Comparison of ENCODE assay signal across 9 cellular contexts in genomic region chr1:28775121-28775942, GRCh38. TPM values are rescaled to one million over a fixed set of nuclear protein-coding genes. Genes with fewer than 3 reads are reported as not detected.
DNase-seq lines count a peak whose midpoint lies in the region; ATAC-seq and TF ChIP-seq lines count a peak whose summit lies in the region.
"Had no signal": no experiment of that assay in that cellular context is flagged by ENCODE, and none has a peak within 500 bp of the region (broad histone marks: within the 10 kb centered on the region; RNA-seq: fewer than 3 reads in every experiment).

No MANE protein-coding gene starts in this region.

- H3K27me3 Mint-ChIP-seq in CD8-positive, alpha-beta T cell (ENCODE audit: low read depth) = no peaks in the 10 kb centered on the region
- no peaks in the 10 kb centered on the region for H3K27me3 Mint-ChIP-seq in activated CD8-positive, alpha-beta T cell treated with anti-CD3 and anti-CD28 coated beads for 36 hours

- POLR2A ChIA-PET in CD8-positive, alpha-beta T cell (lab: Charles Lee) = interaction anchor here (0.6 to 2.1 kb wide), 15 partner anchors 9 to 687 kb away, joined by 3 to 16 read pairs (median 4); partner anchors contain the start of genes EYA3, GMEB1, RCC1 and RNU11
- POLR2A ChIA-PET in activated CD8-positive, alpha-beta T cell treated with anti-CD3 and anti-CD28 coated beads for 36 hours (lab: Charles Lee) = interaction anchor here (0.7 to 1.6 kb wide), 9 partner anchors 10 to 421 kb away, joined by 3 to 4 read pairs (median 3); partner anchors contain the start of gene YTHDF2

- peaks cover 6% of the 10 kb centered on the region for H3K36me3 Mint-ChIP-seq in CD8-positive, alpha-beta T cell
- H3K36me3 Mint-ChIP-seq in activated CD8-positive, alpha-beta T cell treated with anti-CD3 and anti-CD28 coated beads for 36 hours (ENCODE audit: low read depth) = peaks cover 5% of the 10 kb centered on the region

- H3K9me3 ChIP-seq in CD8-positive, alpha-beta T cell (ENCODE audit: low read length) = no peaks in the 10 kb centered on the region

- H3K27ac Mint-ChIP-seq in CD8-positive, alpha-beta T cell = peak overlapping the region; percentile 91
- H3K27ac Mint-ChIP-seq in activated CD8-positive, alpha-beta T cell treated with anti-CD3 and anti-CD28 coated beads for 36 hours = peak overlapping the region; percentile 71

- peak overlapping the region; percentile 48 for H3K4me3 ChIP-seq in CD8-positive, alpha-beta T cell (ENCODE audit: low read depth, low read length)

- H3K27ac ChIP-seq in CD8-positive, alpha-beta T cell (ENCODE audit: low read depth, low read length) = peak overlapping the region; percentile 54

- peaks cover 13% of the 10 kb centered on the region for H3K4me1 ChIP-seq in CD8-positive, alpha-beta T cell (ENCODE audit: insufficient read depth, low read length)

- peak overlapping the region; percentile 82 for H3K4me3 Mint-ChIP-seq in CD8-positive, alpha-beta T cell
- H3K4me3 Mint-ChIP-seq in activated CD8-positive, alpha-beta T cell treated with anti-CD3 and anti-CD28 coated beads for 36 hours = peak overlapping the region; percentile 68

- H3K36me3 ChIP-seq in CD8-positive, alpha-beta T cell (ENCODE audit: insufficient read depth, low read length) = no peaks in the 10 kb centered on the region

- intact Hi-C loops in CD8-positive, alpha-beta T cell (cut with DNase I, micrococcal nuclease) = loop anchor here (1.0 to 2.0 kb wide), 2 partner anchors 39 to 132 kb away; partner anchors contain the start of genes TAF12 (in 1 of the 2) and YTHDF2 (in 1 of the 2)
- intact Hi-C loops in activated CD8-positive, alpha-beta T cell treated with anti-CD3 and anti-CD28 coated beads for 36 hours (cut with micrococcal nuclease) = no loop called here

- no peaks in the 10 kb centered on the region for H3K9me3 Mint-ChIP-seq in CD8-positive, alpha-beta T cell
- H3K9me3 Mint-ChIP-seq in activated CD8-positive, alpha-beta T cell treated with anti-CD3 and anti-CD28 coated beads for 36 hours = no peaks in the 10 kb centered on the region

- peaks cover 12% of the 10 kb centered on the region for H3K4me1 Mint-ChIP-seq in CD8-positive, alpha-beta T cell (ENCODE audit: low read depth)
- H3K4me1 Mint-ChIP-seq in activated CD8-positive, alpha-beta T cell treated with anti-CD3 and anti-CD28 coated beads for 36 hours (ENCODE audit: low read depth) = peaks cover 4% of the 10 kb centered on the region

- no peak for TF ChIP-seq CTCF in CD8-positive, alpha-beta T cell (IDR thresholded peaks at IDR 0.05)
- TF ChIP-seq CTCF in activated CD8-positive, alpha-beta T cell treated with anti-CD3 and anti-CD28 coated beads for 36 hours (IDR thresholded peaks at IDR 0.05) = no peak

- peak; percentile 92 for ATAC-seq in CD8-positive, alpha-beta T cell
- peak; percentile 94 for ATAC-seq in activated CD8-positive, alpha-beta T cell treated with anti-CD3 and anti-CD28 coated beads for 36 hours
- ATAC-seq in GM21737 (IDR thresholded peaks at IDR 0.05; ENCODE audit: unreplicated experiment) = no peak
- ATAC-seq in GM19328 (IDR thresholded peaks at IDR 0.05; ENCODE audit: unreplicated experiment) = no peak
- ATAC-seq: HCT116 had no signal

- peak; percentile 47 to 82 (median 68) for DNase-seq in CD8-positive, alpha-beta T cell
- peak; percentile 71 for DNase-seq in NCI-H146 (lab: John Stamatoyannopoulos, UW)
- peak; percentile 71 for DNase-seq in activated CD8-positive, alpha-beta T cell treated with anti-CD3 and anti-CD28 coated beads for 36 hours
- peak; percentile 79 for DNase-seq in ecto neural progenitor cell (ENCODE audit: low spot score)
- peak; percentile 37 for DNase-seq in medulla oblongata (ENCODE audit: extremely low spot score)
- peak; percentile 46 for DNase-seq in stimulated activated CD8-positive, alpha-beta memory T cell treated with anti-CD3 and anti-CD28 coated beads, Interleukin-12 subunit alpha, Interleukin-12 subunit beta, amount 100 ng/mL, for 4 hours (ENCODE audit: low read depth)

- CTCF ChIA-PET in CD8-positive, alpha-beta T cell (lab: Charles Lee) = interaction anchor here (0.6 to 3.7 kb wide), 11 partner anchors 8 to 406 kb away, joined by 3 to 28 read pairs (median 4); partner anchors contain the start of genes SRSF4 and YTHDF2
- CTCF ChIA-PET in activated CD8-positive, alpha-beta T cell treated with anti-CD3 and anti-CD28 coated beads for 36 hours (lab: Charles Lee) = interaction anchor here (0.6 to 3.4 kb wide), 13 partner anchors 9 to 427 kb away, joined by 3 to 43 read pairs (median 4); partner anchors contain the start of gene YTHDF2

- H3K27me3 ChIP-seq in CD8-positive, alpha-beta T cell (ENCODE audit: insufficient read depth, low read length) = no peaks in the 10 kb centered on the region

RNA-seq across cellular contexts. Expression of gene OPRD1, which starts 36.6 kb away (rescaled TPM):
- not detected for total RNA-seq in CD8-positive, alpha-beta T cell
- total RNA-seq in activated CD8-positive, alpha-beta T cell treated with anti-CD3 and anti-CD28 coated beads for 36 hours = under 1 TPM in 1 of 2 experiments, not detected in 1; 0.02 TPM

RNA-seq across cellular contexts. Expression of gene YTHDF2, which starts 38.6 kb away (rescaled TPM):
- total RNA-seq in CD8-positive, alpha-beta T cell = 100 to 1,000 TPM in 1 of 2 experiments, 10 to 100 TPM in 1; 95.3 to 101 TPM
- total RNA-seq in activated CD8-positive, alpha-beta T cell treated with anti-CD3 and anti-CD28 coated beads for 36 hours = 10 to 100 TPM; 72.2 to 82.1 TPM

Comparison
In these comparisons a context has a peak if more than half of its experiments do, and no peak if none do; other contexts are left out.
1. ATAC-seq: peak in CD8-positive, alpha-beta T cell (single experiment) and activated CD8-positive, alpha-beta T cell treated with anti-CD3 and anti-CD28 coated beads for 36 hours (single experiment); none in GM21737 (single experiment) and GM19328 (single experiment).
2. Peak in every context shown above with its lines, with median percentiles within 50 percentile points of each other: DNase-seq.